ENCODE assay signal across 1 cellular context in the genomic region with DNA sequence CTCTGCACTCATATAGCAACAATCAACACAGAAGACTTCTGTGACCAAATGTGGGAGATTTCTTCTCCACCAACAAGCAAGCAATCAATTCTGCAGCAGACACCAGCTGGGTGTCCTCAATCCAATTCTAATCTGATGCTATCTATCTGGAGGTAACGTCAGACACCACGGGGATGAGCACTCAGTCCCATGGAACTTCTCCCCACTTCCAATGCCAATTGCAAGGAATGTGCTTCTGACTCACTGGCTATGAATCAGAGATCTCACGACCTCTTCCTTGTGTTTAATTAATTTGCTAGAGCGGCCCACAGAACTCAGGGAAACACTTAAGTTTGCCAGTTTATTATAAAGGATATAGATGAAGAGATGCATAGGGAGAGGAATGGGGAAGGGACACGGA.
TF ChIP-seq lines count a peak whose summit lies in the region.

No MANE protein-coding gene starts in this region.

TF ChIP-seq in endothelial cell of umbilical vein, 7 proteins besides CTCF, POLR2A, EP300 and RAD21 (continued from another document):
- TF ChIP-seq, protein P1, sequence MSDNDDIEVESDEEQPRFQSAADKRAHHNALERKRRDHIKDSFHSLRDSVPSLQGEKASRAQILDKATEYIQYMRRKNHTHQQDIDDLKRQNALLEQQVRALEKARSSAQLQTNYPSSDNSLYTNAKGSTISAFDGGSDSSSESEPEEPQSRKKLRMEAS (IDR thresholded peaks at IDR 0.05; ENCODE audit: insufficient read depth, insufficient read length), result no peak
TF ChIP-seq in endothelial cell of umbilical vein: peak in this region for 2.
